Comparison of ENCODE assay signal across 8 cellular contexts in genomic region chr22:36352775-36353507, GRCh38. TPM values are rescaled to one million over a fixed set of nuclear protein-coding genes. Genes with fewer than 3 reads are reported as not detected.
DNase-seq lines count a peak whose midpoint lies in the region; ATAC-seq and TF ChIP-seq lines count a peak whose summit lies in the region.

No MANE protein-coding gene starts in this region.

- ATAC-seq in esophagus mucosa (no peak), GM18511 (IDR thresholded peaks at IDR 0.05; ENCODE audit: unreplicated experiment) (no peak)

- H3K9me3 ChIP-seq in vagina: no peaks in the 10 kb centered on the region

- peaks cover 90% of the 10 kb centered on the region for H3K4me1 ChIP-seq in vagina

- H3K27ac ChIP-seq in cingulate gyrus (ENCODE audit: low read depth, low read length) (peak overlapping the region; percentile 85), vagina (peak overlapping the region; percentile 93)

- no peak for TF ChIP-seq CTCF in vagina (IDR thresholded peaks at IDR 0.05)

- no peaks in the 10 kb centered on the region for H3K36me3 ChIP-seq in vagina

- no peaks in the 10 kb centered on the region for H3K27me3 ChIP-seq in vagina

- intact Hi-C loops in vagina (cut with DNase I): no loop called here

- DNase-seq in stimulated activated CD4-positive, alpha-beta T cell treated with anti-CD3 and anti-CD28 coated beads, Interleukin-1b, Interleukin-23, amount 100 ng/mL, for 48 hours: peak; percentile 50
- no peak for DNase-seq in stimulated activated CD4-positive, alpha-beta T cell treated with anti-CD3 and anti-CD28 coated beads, Interleukin-2, amount 100 ng/mL, for 48 hours
- peak; percentile 60 for DNase-seq in myocyte (ENCODE audit: low read depth)
- no peak for DNase-seq in vagina (ENCODE audit: extremely low spot score in 2 of 2)
- DNase-seq in DMS53 treated with DMSO at 0.1 percent for 48 hours (lab: John Stamatoyannopoulos, UW; ENCODE audit: unreplicated experiment): no peak

- peak overlapping the region in 1 of 2 donors; percentile 20 for H3K4me3 ChIP-seq in vagina

- no peak for TF ChIP-seq POLR2A in vagina (IDR thresholded peaks at IDR 0.05)

RNA-seq across cellular contexts. Expression of gene MYH9, which starts 34.8 kb away (rescaled TPM):
- total RNA-seq in myocyte: 242 and 315 TPM in 2 replicates
- 878 TPM for polyA plus RNA-seq in myocyte (2012)
- total RNA-seq in vagina: 333 TPM
- 487 TPM for total RNA-seq in esophagus mucosa

Comparison
In these comparisons a context has a peak if more than half of its experiments do, and no peak if none do; other contexts are left out.
1. DNase-seq: peak in stimulated activated CD4-positive, alpha-beta T cell treated with anti-CD3 and anti-CD28 coated beads, Interleukin-1b, Interleukin-23, amount 100 ng/mL, for 48 hours (single experiment) and myocyte (single experiment); none in stimulated activated CD4-positive, alpha-beta T cell treated with anti-CD3 and anti-CD28 coated beads, Interleukin-2, amount 100 ng/mL, for 48 hours (0 of 2), vagina (0 of 2) and DMS53 treated with DMSO at 0.1 percent for 48 hours (single experiment).